ENCODE assay signal across 13 cellular contexts in the genomic region with DNA sequence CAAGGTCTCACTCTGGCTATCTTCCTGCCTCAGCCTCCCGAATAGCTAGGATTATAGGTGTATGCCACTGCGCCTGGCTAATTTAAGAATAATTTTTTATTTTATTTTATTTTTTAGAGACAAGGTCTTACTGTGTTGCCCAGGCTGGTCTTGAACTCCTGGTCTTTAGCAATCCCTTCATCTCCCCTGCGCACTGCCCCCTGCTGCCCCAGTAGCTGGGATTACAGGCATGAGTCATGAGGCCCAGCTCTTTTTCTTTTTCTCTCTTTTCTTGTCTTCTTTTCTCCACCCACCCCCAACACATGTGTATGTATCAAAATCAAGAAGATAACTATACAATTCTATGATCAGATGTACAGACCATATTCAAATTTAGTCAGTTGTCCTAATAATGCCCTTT.
A peak's percentile ranks its signal among the peaks of the same experiment; 100 is the strongest.
DNase-seq lines count a peak whose midpoint lies in the region; ATAC-seq, FAIRE-seq and TF ChIP-seq lines count a peak whose summit lies in the region.
"Had no signal": no experiment of that assay in that cellular context is flagged by ENCODE, and none has a peak within 500 bp of the region (broad histone marks: within the 10 kb centered on the region; RNA-seq: fewer than 3 reads in every experiment).

No MANE protein-coding gene starts in this region.

- no peak overlapping the region for H2BK15ac ChIP-seq in H9 (ENCODE audit: low read depth, low read length)

- H3K27me3 Mint-ChIP-seq in activated CD8-positive, alpha-beta T cell treated with anti-CD3 and anti-CD28 coated beads for 36 hours: no peaks in the 10 kb centered on the region
- H3K27me3 Mint-ChIP-seq in activated CD8-positive, alpha-beta T cell treated with anti-CD3 and anti-CD28 coated beads, Interleukin-2, amount 10 ng/mL, durations not matched to agents 7 days and 5 days (ENCODE audit: low read depth): no peaks in the 10 kb centered on the region
- H3K27me3 Mint-ChIP-seq in H9 (ENCODE audit: low read depth) (no peaks in the 10 kb centered on the region), memory B cell (no peaks in the 10 kb centered on the region)
- H3K27me3 Mint-ChIP-seq: T-helper 17 cell had no signal

- no peak overlapping the region for H3K4me3 Mint-ChIP-seq in activated CD8-positive, alpha-beta T cell treated with anti-CD3 and anti-CD28 coated beads for 36 hours
- H3K4me3 Mint-ChIP-seq in activated CD8-positive, alpha-beta T cell treated with anti-CD3 and anti-CD28 coated beads, Interleukin-2, amount 10 ng/mL, durations not matched to agents 7 days and 5 days: no peak overlapping the region
- H3K4me3 Mint-ChIP-seq in H9 (no peak overlapping the region), memory B cell (no peak overlapping the region)
- H3K4me3 Mint-ChIP-seq: T-helper 17 cell had no signal

- peaks cover 9% of the 10 kb centered on the region for H3K4me1 Mint-ChIP-seq in activated CD8-positive, alpha-beta T cell treated with anti-CD3 and anti-CD28 coated beads for 36 hours (ENCODE audit: low read depth)
- H3K4me1 Mint-ChIP-seq in activated CD8-positive, alpha-beta T cell treated with anti-CD3 and anti-CD28 coated beads, Interleukin-2, amount 10 ng/mL, durations not matched to agents 7 days and 5 days (ENCODE audit: low read depth): no peaks in the 10 kb centered on the region
- H3K4me1 Mint-ChIP-seq in H9 (peaks cover 8 to 16% of the 10 kb centered on the region in 2 experiments), memory B cell (peaks cover 12% of the 10 kb centered on the region)

- H3K27me3 ChIP-seq in H9 (ENCODE audit: insufficient read depth, low read length) (no peaks in the 10 kb centered on the region), K562 (ENCODE audit: control insufficient read depth in 2 of 2, insufficient read depth in 2 of 2, low read length in 2 of 2) (no peaks in the 10 kb centered on the region)
- H3K27me3 ChIP-seq: BE2C had no signal

- H3K4me1 ChIP-seq in H9 (ENCODE audit: insufficient read depth, low read length) (no peaks in the 10 kb centered on the region; the same call in 1 of the 2 replicates), K562 (replicated peaks in 1 of 2; ENCODE audit: control insufficient read depth in 2 of 2, insufficient read depth in 2 of 2, low read length in 2 of 2) (peaks cover 0 to 6% of the 10 kb centered on the region in 2 experiments; a peak in 3 of 5 replicates)
- H3K4me1 ChIP-seq: BE2C had no signal

- peak; percentile 9 to 41; a peak in 2 of 4 replicates for TF ChIP-seq RAD21 in K562 (CRISPR knock-in tag; conservative IDR thresholded peaks at IDR 0.05 in 1 of 2, IDR thresholded peaks at IDR 0.05 in 1 of 2)

- TF ChIP-seq CTCF in activated CD8-positive, alpha-beta T cell treated with anti-CD3 and anti-CD28 coated beads for 36 hours (IDR thresholded peaks at IDR 0.05): peak; percentile 32
- peak; percentile 66 for TF ChIP-seq CTCF in H9 (conservative IDR thresholded peaks at IDR 0.05)
- peak; percentile 50 to 60 (median 54) for TF ChIP-seq CTCF in K562 (IDR thresholded peaks at IDR 0.05 in 2 of 3, conservative IDR thresholded peaks at IDR 0.05 in 1 of 3; ENCODE audit: insufficient read depth in 2 of 3, low read depth in 1 of 3, low read length in 3 of 3)

- no peak overlapping the region for H2AK5ac ChIP-seq in H9 (ENCODE audit: insufficient read length, low read length)

- no CpG with 5 or more reads among the region's 3 CpGs for WGBS in H9 (ENCODE audit: extremely low coverage, insufficient read length, low lambda C conversion rate)
- 58% methylated on average over 3 of the region's 3 CpGs for WGBS in K562 (ENCODE audit: insufficient coverage, low coverage, missing lambda C conversion rate)

- H3K27ac Mint-ChIP-seq in activated CD8-positive, alpha-beta T cell treated with anti-CD3 and anti-CD28 coated beads for 36 hours: no peak overlapping the region
- no peak overlapping the region for H3K27ac Mint-ChIP-seq in activated CD8-positive, alpha-beta T cell treated with anti-CD3 and anti-CD28 coated beads, Interleukin-2, amount 10 ng/mL, durations not matched to agents 7 days and 5 days
- H3K27ac Mint-ChIP-seq in H9: no peak overlapping the region
- peak overlapping the region; percentile 36 for H3K27ac Mint-ChIP-seq in memory B cell
- H3K27ac Mint-ChIP-seq: T-helper 17 cell had no signal

- no peaks in the 10 kb centered on the region for H3K79me1 ChIP-seq in H9 (ENCODE audit: insufficient read depth, low read depth, low read length, poor library complexity, severe bottlenecking)

- no peak overlapping the region for H3T11ph ChIP-seq in H9 (ENCODE audit: low read length)

- H3K9me3 Mint-ChIP-seq in activated CD8-positive, alpha-beta T cell treated with anti-CD3 and anti-CD28 coated beads for 36 hours: peaks cover 6% of the 10 kb centered on the region
- H3K9me3 Mint-ChIP-seq in activated CD8-positive, alpha-beta T cell treated with anti-CD3 and anti-CD28 coated beads, Interleukin-2, amount 10 ng/mL, durations not matched to agents 7 days and 5 days (ENCODE audit: insufficient read depth): peaks cover 6% of the 10 kb centered on the region
- H3K9me3 Mint-ChIP-seq in H9 (peaks cover 10 to 13% of the 10 kb centered on the region in 2 experiments), memory B cell (peaks cover 6% of the 10 kb centered on the region)

- no peak overlapping the region for H3K23ac ChIP-seq in H9 (ENCODE audit: insufficient read length, low read depth, low read length)

- no peak overlapping the region for H3K4me2 ChIP-seq in H9 (ENCODE audit: insufficient read depth, insufficient read length, low read length)
- H3K4me2 ChIP-seq in K562 (ENCODE audit: insufficient read depth, low read length): no peak overlapping the region

- H3K18ac ChIP-seq in H9 (ENCODE audit: insufficient read length, low read depth, low read length): no peak overlapping the region

- no peaks in the 10 kb centered on the region for H3K23me2 ChIP-seq in H9 (ENCODE audit: insufficient read length, low read depth, low read length, poor library complexity, severe bottlenecking)

- H2BK12ac ChIP-seq in H9 (ENCODE audit: insufficient read length, low read depth, low read length): no peak overlapping the region

- H4K5ac ChIP-seq in H9 (ENCODE audit: insufficient read length, low read depth, low read length): no peak overlapping the region

- BruUV-seq in K562 (replicated peaks; lab: Mats Ljungman, UMichigan): no TSS peak

- H3K9me3 ChIP-seq in H9 (ENCODE audit: control insufficient read depth, low read depth, low read length) (no peaks in the 10 kb centered on the region), K562 (replicated peaks; ENCODE audit: control insufficient read depth, insufficient read depth, low read depth, low read length) (no peaks in the 10 kb centered on the region)
- H3K9me3 ChIP-seq: BE2C had no signal

- no peak overlapping the region for H4K8ac ChIP-seq in H9 (replicated peaks; ENCODE audit: insufficient read length, low read depth, low read length)

- in situ Hi-C loops in K562 (cut with MboI): no loop called here

- no peak overlapping the region for H3K56ac ChIP-seq in H9 (ENCODE audit: insufficient read length, low read depth, low read length)

- H2BK20ac ChIP-seq in H9 (ENCODE audit: low read depth, low read length, poor library complexity, severe bottlenecking): no peak overlapping the region

- H3K9me1 ChIP-seq in K562 (ENCODE audit: control insufficient read depth, insufficient read depth, low read length): no peaks in the 10 kb centered on the region

- no peaks in the 10 kb centered on the region for H3K36me3 ChIP-seq in K562 (ENCODE audit: control insufficient read depth, insufficient read depth, low read length)
- H3K36me3 ChIP-seq: BE2C had no signal

- no peak overlapping the region for H4K91ac ChIP-seq in H9 (ENCODE audit: insufficient read length, low read depth, low read length)

- H3K9ac ChIP-seq in H9 (ENCODE audit: extremely low read depth, insufficient read length, low read length): no peak overlapping the region
- H3K9ac ChIP-seq in K562 (ENCODE audit: insufficient read depth in 1 of 2, low read depth in 2 of 2, low read length in 2 of 2): no peak overlapping the region

- FAIRE-seq in K562 (lab: Jason Lieb, UNC): peak; percentile 15

- no peak overlapping the region for H3K14ac ChIP-seq in H9 (ENCODE audit: insufficient read depth, low read length)

- no peak for TF ChIP-seq POLR2A in K562 (conservative IDR thresholded peaks at IDR 0.05)

- peak; percentile 45 for DNase-seq in activated CD8-positive, alpha-beta T cell treated with anti-CD3 and anti-CD28 coated beads for 36 hours
- DNase-seq in activated CD8-positive, alpha-beta T cell treated with anti-CD3 and anti-CD28 coated beads, Interleukin-2, amount 10 ng/mL, durations not matched to agents 7 days and 5 days: no peak
- DNase-seq in H9 (no peak), K562 (ENCODE audit: extremely low read depth in 1 of 4, low spot score in 3 of 4) (peak in 1 of 4 experiments; percentile 45), memory B cell (ENCODE audit: low spot score in 2 of 2) (no peak), SW 1271 (lab: John Stamatoyannopoulos, UW) (no peak), kidney glomerular epithelial cell (lab: John Stamatoyannopoulos, UW) (no peak), NCI-H2227 (lab: John Stamatoyannopoulos, UW; ENCODE audit: unreplicated experiment) (no peak)
- DNase-seq: activated T-cell treated with anti-CD3 and anti-CD28 coated beads, Interleukin-2, amount 50 U/mL, for 1 hour; BE2C; left cardiac atrium; NCI-H526 treated with DMSO at 0.1 percent for 48 hours; T-helper 17 cell had no signal

- H3K27ac ChIP-seq in H9 (ENCODE audit: insufficient read length, low read depth, low read length): no peak overlapping the region
- no peak overlapping the region; the same call in 2 of the 3 replicates for H3K27ac ChIP-seq in K562 (ENCODE audit: extremely low read depth, low read depth, low read length)

- H2AFZ ChIP-seq in H9 (ENCODE audit: low read length) (no peak overlapping the region), K562 (ENCODE audit: low read depth, low read length) (no peak overlapping the region)

- no peak for TF ChIP-seq EP300 in K562 (IDR thresholded peaks at IDR 0.05; ENCODE audit: low read length)

- no peak overlapping the region for H3K4me3 ChIP-seq in K562

- H4K20me1 ChIP-seq in H9 (ENCODE audit: control insufficient read depth, insufficient read depth, insufficient read length): no peaks in the 10 kb centered on the region
- no peaks in the 10 kb centered on the region for H4K20me1 ChIP-seq in K562 (replicated peaks; ENCODE audit: control insufficient read depth, insufficient read depth, low read length)

- H2BK120ac ChIP-seq in H9 (ENCODE audit: low read depth, low read length, poor library complexity, severe bottlenecking): no peak overlapping the region

- H3K4ac ChIP-seq in H9 (ENCODE audit: low read depth, low read length): no peak overlapping the region

- no peaks in the 10 kb centered on the region for H3K79me2 ChIP-seq in H9 (ENCODE audit: insufficient read depth, low read length)
- peaks cover 5% of the 10 kb centered on the region; the same call in 1 of the 3 replicates for H3K79me2 ChIP-seq in K562 (ENCODE audit: control insufficient read depth, insufficient read depth, low read length)

- CTCF ChIA-PET in activated CD8-positive, alpha-beta T cell treated with anti-CD3 and anti-CD28 coated beads for 36 hours (lab: Charles Lee): interaction anchor here (1.0 to 1.6 kb wide), 5 partner anchors 9 to 67 kb away, joined by 3 to 7 read pairs (median 4); no protein-coding TSS in a partner anchor
- CTCF ChIA-PET in activated CD8-positive, alpha-beta T cell treated with anti-CD3 and anti-CD28 coated beads, Interleukin-2, amount 10 ng/mL, durations not matched to agents 7 days and 5 days (lab: Charles Lee): interaction anchor here (1.2 to 1.3 kb wide), 4 partner anchors 10 to 54 kb away, joined by 3 to 6 read pairs (median 4); no protein-coding TSS in a partner anchor
- CTCF ChIA-PET in K562 (lab: Yijun Ruan, JAX; ENCODE audit: low intra/inter-chr PET ratio): no interaction called here

- H2BK5ac ChIP-seq in H9 (ENCODE audit: insufficient read length, low read length): no peak overlapping the region

- POLR2A ChIA-PET in activated CD8-positive, alpha-beta T cell treated with anti-CD3 and anti-CD28 coated beads for 36 hours (lab: Charles Lee): interaction anchor here (1.0 kb wide), 1 partner anchor 21 kb away, joined by 3 read pairs; no protein-coding TSS in a partner anchor
- POLR2A ChIA-PET in activated CD8-positive, alpha-beta T cell treated with anti-CD3 and anti-CD28 coated beads, Interleukin-2, amount 10 ng/mL, durations not matched to agents 7 days and 5 days (lab: Charles Lee): no interaction called here
- POLR2A ChIA-PET in K562 (lab: Yijun Ruan, JAX): interaction anchor here (0.8 to 0.9 kb wide), 2 partner anchors 14 to 25 kb away, joined by 3 read pairs; no protein-coding TSS in a partner anchor

- intact Hi-C loops in activated CD8-positive, alpha-beta T cell treated with anti-CD3 and anti-CD28 coated beads for 36 hours (cut with micrococcal nuclease): no loop called here
- intact Hi-C loops in K562 (cut with micrococcal nuclease): no loop called here

- ATAC-seq in activated CD8-positive, alpha-beta T cell treated with anti-CD3 and anti-CD28 coated beads for 36 hours: peak; percentile 47
- ATAC-seq in activated CD8-positive, alpha-beta T cell treated with anti-CD3 and anti-CD28 coated beads, Interleukin-2, amount 10 ng/mL, durations not matched to agents 7 days and 5 days: no peak
- ATAC-seq in K562: peak; percentile 88
- no peak for ATAC-seq in memory B cell (ENCODE audit: low read depth)
- ATAC-seq: left cardiac atrium, T-helper 17 cell had no signal

- peaks cover 5% of the 10 kb centered on the region for H3K36me3 Mint-ChIP-seq in activated CD8-positive, alpha-beta T cell treated with anti-CD3 and anti-CD28 coated beads for 36 hours (ENCODE audit: low read depth)
- H3K36me3 Mint-ChIP-seq in activated CD8-positive, alpha-beta T cell treated with anti-CD3 and anti-CD28 coated beads, Interleukin-2, amount 10 ng/mL, durations not matched to agents 7 days and 5 days (ENCODE audit: low read depth): peaks cover 10% of the 10 kb centered on the region
- H3K36me3 Mint-ChIP-seq in H9 (ENCODE audit: insufficient read depth in 1 of 3, low read depth in 3 of 3) (peaks cover 7 to 17% (median 12%) of the 10 kb centered on the region in 3 experiments), memory B cell (peaks cover 10% of the 10 kb centered on the region)

Comparison
In these comparisons a context has a peak if more than half of its experiments do, and no peak if none do; other contexts are left out.
1. ATAC-seq: peak in activated CD8-positive, alpha-beta T cell treated with anti-CD3 and anti-CD28 coated beads for 36 hours (single experiment) and K562 (single experiment); none in activated CD8-positive, alpha-beta T cell treated with anti-CD3 and anti-CD28 coated beads, Interleukin-2, amount 10 ng/mL, durations not matched to agents 7 days and 5 days (single experiment) and memory B cell (single experiment).
2. Peak in every context shown above with its lines, with median percentiles within 50 percentile points of each other: CTCF ChIP-seq.